ENCODE assay signal across 23 cellular contexts in genomic region chr18:69523582-69523981, GRCh38.
"Had no signal": no experiment of that assay in that cellular context is flagged by ENCODE, and none has a peak within 500 bp of the region (broad histone marks: within the 10 kb centered on the region; RNA-seq: fewer than 3 reads in every experiment).

No MANE protein-coding gene starts in this region.

- H3K36me3 ChIP-seq: esophagus muscularis mucosa, gastrocnemius medialis, heart right ventricle, left lung, lower lobe of right lung had no signal

- ATAC-seq: gastrocnemius medialis, heart right ventricle, left cardiac atrium, left lung, left ventricle myocardium superior, lower lobe of right lung, mucosa of descending colon had no signal

- H3K27ac ChIP-seq: coronary artery, dorsolateral prefrontal cortex, esophagus muscularis mucosa, gastrocnemius medialis, heart right ventricle, left lung, lower lobe of right lung had no signal

- H3K27me3 ChIP-seq: dorsolateral prefrontal cortex, esophagus muscularis mucosa, gastrocnemius medialis, heart right ventricle, left lung had no signal

- DNase-seq: dermis blood vessel endothelial cell; dorsolateral prefrontal cortex; effector CD4-positive, alpha-beta T cell; effector memory CD4-positive, alpha-beta T cell; foreskin melanocyte; gastrocnemius medialis; glutamatergic neuron; head of caudate nucleus; heart right ventricle; hippocampal formation; left cardiac atrium; left lung; left ventricle myocardium superior; lower lobe of right lung; mesenchymal stem cell; mucosa of descending colon; naive B cell had no signal

- FAIRE-seq: colon, endothelial cell of umbilical vein, islet of Langerhans, keratinocyte had no signal

- H3K9me3 ChIP-seq: esophagus muscularis mucosa, gastrocnemius medialis, heart right ventricle, left lung, lower lobe of right lung, mucosa of descending colon had no signal

- H3K4me1 ChIP-seq: esophagus muscularis mucosa, gastrocnemius medialis, left lung, lower lobe of right lung had no signal

- H3K4me3 ChIP-seq: coronary artery, dorsolateral prefrontal cortex, esophagus muscularis mucosa, gastrocnemius medialis, heart right ventricle, left lung, lower lobe of right lung, mucosa of descending colon had no signal
